In genomic region chr20:35129647-35130069, GRCh38 we compare ENCODE assay signal across 1 cellular context.
TF ChIP-seq lines count a peak whose summit lies in the region.

No MANE protein-coding gene starts in this region.

TF ChIP-seq in K562, 482 proteins besides CTCF, POLR2A, EP300 and RAD21 (continued from another document):
- no peak for TF ChIP-seq RNF219 (CRISPR knock-in tag; IDR thresholded peaks at IDR 0.05)
- TF ChIP-seq CEBPB (tag; IDR thresholded peaks at IDR 0.05), result peak; percentile 62
- TF ChIP-seq TRIM24 (IDR thresholded peaks at IDR 0.05), result peak; percentile 9 to 35; a peak in 2 of 4 replicates
- TF ChIP-seq JUND (IDR thresholded peaks at IDR 0.05; ENCODE audit: borderline replicate concordance, low read depth, low read length), result no peak
- TF ChIP-seq JUND (tag; IDR thresholded peaks at IDR 0.05; ENCODE audit: borderline replicate concordance, low read depth, low read length), result 0 out of 3 replicates have a peak, but pooled peaks have one; percentile 35
- no peak for TF ChIP-seq NR2C2 (CRISPR knock-in tag; IDR thresholded peaks at IDR 0.05)
- TF ChIP-seq NR2C2 (tag; IDR thresholded peaks at IDR 0.05), result peak; percentile 28; the same call in 1 of the 2 replicates
- peak; percentile 55; the same call in 1 of the 2 replicates for TF ChIP-seq CEBPG (CRISPR knock-in tag; IDR thresholded peaks at IDR 0.05)
- peak; percentile 63 to 94 for TF ChIP-seq CEBPG (tag; conservative IDR thresholded peaks at IDR 0.05 in 1 of 2, IDR thresholded peaks at IDR 0.05 in 1 of 2)
- TF ChIP-seq PRDM10 (IDR thresholded peaks at IDR 0.05; ENCODE audit: partially characterized antibody), result peak; percentile 60
- TF ChIP-seq FOXA3 (CRISPR knock-in tag; conservative IDR thresholded peaks at IDR 0.05 in 1 of 2, IDR thresholded peaks at IDR 0.05 in 1 of 2), result peak in 1 of 2 experiments; percentile 85; a peak in 2 of 4 replicates
- TF ChIP-seq ATF3 (IDR thresholded peaks at IDR 0.05), result peak; percentile 86
- no peak for TF ChIP-seq ATF3 (CRISPR knock-in tag; conservative IDR thresholded peaks at IDR 0.05)
- peak; percentile 31; the same call in 1 of the 2 replicates for TF ChIP-seq POLR2H (tag; IDR thresholded peaks at IDR 0.05; ENCODE audit: low read depth)
- no peak for TF ChIP-seq KLF10 (CRISPR knock-in tag; IDR thresholded peaks at IDR 0.05)
- 0 out of 2 replicates have a peak, but pooled peaks have one; percentile 23 for TF ChIP-seq SMAD4 (CRISPR knock-in tag; conservative IDR thresholded peaks at IDR 0.05)
- no peak for TF ChIP-seq ZHX1 (conservative IDR thresholded peaks at IDR 0.05; ENCODE audit: low read length)
